ENCODE assay signal across 9 cellular contexts in the genomic region with DNA sequence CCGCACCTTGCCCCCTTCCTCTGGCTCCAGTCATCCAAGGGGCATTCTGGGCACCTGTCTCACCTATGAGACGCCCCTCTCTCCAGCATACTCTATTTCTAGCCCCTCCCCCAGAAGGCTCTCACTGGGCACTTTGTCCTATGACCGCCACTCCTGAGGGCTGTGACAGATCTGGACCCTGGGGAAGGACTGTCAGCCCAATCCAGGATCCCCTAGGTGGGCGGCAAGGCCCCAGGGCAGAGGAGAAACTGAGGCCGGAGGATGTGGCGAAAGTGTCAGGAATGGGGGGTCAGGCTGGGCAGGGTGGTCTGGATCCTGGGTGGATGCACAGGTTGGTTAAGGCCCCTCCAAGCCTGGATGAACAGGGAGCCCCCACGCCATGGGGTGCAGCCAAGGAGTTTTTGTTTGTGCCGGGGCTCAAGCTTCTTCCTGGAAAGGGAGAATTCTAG. TPM values are rescaled to one million over a fixed set of nuclear protein-coding genes. Genes with fewer than 3 reads are reported as not detected.
DNase-seq lines count a peak whose midpoint lies in the region; ATAC-seq and TF ChIP-seq lines count a peak whose summit lies in the region.
"Had no signal": no experiment of that assay in that cellular context is flagged by ENCODE, and none has a peak within 500 bp of the region (broad histone marks: within the 10 kb centered on the region; RNA-seq: fewer than 3 reads in every experiment).

No MANE protein-coding gene starts in this region.

- DNase-seq in AG10803 (ENCODE audit: low read depth) (no peak), HFFc6 (no peak), A172 (ENCODE audit: low spot score) (no peak), NCI-H524 treated with DMSO at 0.1 percent for 48 hours (lab: John Stamatoyannopoulos, UW) (no peak), RWPE1 (ENCODE audit: low spot score) (no peak)
- DNase-seq in naive thymus-derived CD8-positive, alpha-beta T cell: no peak

- no peaks in the 10 kb centered on the region for H3K9me3 Mint-ChIP-seq in HFFc6
- H3K9me3 Mint-ChIP-seq in brain: peaks cover 0 to 2% (median 0%) of the 10 kb centered on the region in 5 experiments
- H3K9me3 Mint-ChIP-seq in naive thymus-derived CD8-positive, alpha-beta T cell: no peaks in the 10 kb centered on the region

- H3K4me1 Mint-ChIP-seq in HFFc6 (ENCODE audit: low read depth): no peaks in the 10 kb centered on the region; the same call in 1 of the 2 replicates
- H3K4me1 Mint-ChIP-seq in brain: peaks cover 11% of the 10 kb centered on the region
- H3K4me1 Mint-ChIP-seq in naive thymus-derived CD8-positive, alpha-beta T cell: peaks cover 0 to 7% (median 3%) of the 10 kb centered on the region in 4 donors

- H3K4me3 ChIP-seq in AG10803 (ENCODE audit: low read length): peak overlapping the region; percentile 73

- no peak overlapping the region for H3K27ac Mint-ChIP-seq in HFFc6
- H3K27ac Mint-ChIP-seq in brain: peak overlapping the region in 3 of 5 experiments; percentile 35 to 90 (median 85)
- H3K27ac Mint-ChIP-seq in naive thymus-derived CD8-positive, alpha-beta T cell: peak overlapping the region in 2 of 10 donors; percentile 8 to 73

- no peaks in the 10 kb centered on the region for H3K36me3 Mint-ChIP-seq in HFFc6 (ENCODE audit: low read depth)
- no peaks in the 10 kb centered on the region for H3K36me3 Mint-ChIP-seq in brain
- peaks cover 0 to 2% (median 0%) of the 10 kb centered on the region in 3 donors for H3K36me3 Mint-ChIP-seq in naive thymus-derived CD8-positive, alpha-beta T cell

- H3K27me3 Mint-ChIP-seq in HFFc6 (ENCODE audit: insufficient read depth): peaks cover 13% of the 10 kb centered on the region
- H3K27me3 Mint-ChIP-seq in brain: peaks cover 29% of the 10 kb centered on the region
- H3K27me3 Mint-ChIP-seq in naive thymus-derived CD8-positive, alpha-beta T cell: peaks cover 3 to 46% (median 19%) of the 10 kb centered on the region in 5 donors

- CTCF ChIA-PET in RWPE1 (lab: Yijun Ruan, JAX): interaction anchor here (0.7 kb wide), 1 partner anchor 133 kb away, joined by 3 read pairs; no protein-coding TSS in a partner anchor

- no peak for TF ChIP-seq CTCF in AG10803 (conservative IDR thresholded peaks at IDR 0.05; ENCODE audit: low read length)
- TF ChIP-seq CTCF in HFFc6 (IDR thresholded peaks at IDR 0.05): no peak
- no peak for TF ChIP-seq CTCF in brain (conservative IDR thresholded peaks at IDR 0.05)
- TF ChIP-seq CTCF in RWPE1 (conservative IDR thresholded peaks at IDR 0.05; ENCODE audit: low read depth): no peak

- H3K27ac ChIP-seq in RWPE1: no peak overlapping the region
- H3K27ac ChIP-seq: ovary had no signal

- peak overlapping the region; percentile 69 for H3K4me3 Mint-ChIP-seq in HFFc6
- H3K4me3 Mint-ChIP-seq in brain: peak overlapping the region; percentile 83 to 87 (median 84)
- H3K4me3 Mint-ChIP-seq in naive thymus-derived CD8-positive, alpha-beta T cell: peak overlapping the region; percentile 64 to 88 (median 73)

- POLR2A ChIA-PET in naive thymus-derived CD8-positive, alpha-beta T cell (lab: Charles Lee): no interaction called here
- POLR2A ChIA-PET in RWPE1 (lab: Yijun Ruan, JAX; ENCODE audit: low non-redundant PET): no interaction called here

- no peak for ATAC-seq in naive thymus-derived CD8-positive, alpha-beta T cell
- ATAC-seq in HG03135 (IDR thresholded peaks at IDR 0.05; ENCODE audit: unreplicated experiment): no peak

RNA-seq across cellular contexts. Expression of gene NAT8L, which starts 16.2 kb away (rescaled TPM):
- total RNA-seq in HFFc6 (2021; fragmentation: NEBNext Ultra II Directional; extraction: Animal tissue kit (Norgen Biotek cat#: 25700)): under 1 TPM in 5 of 6 experiments, not detected in 1; 0.05 to 0.14 (median 0.11) TPM
- polyA plus RNA-seq in brain (ENCODE audit: insufficient read depth, low read depth, low replicate concordance): 36.3 TPM
- total RNA-seq in naive thymus-derived CD8-positive, alpha-beta T cell: under 1 TPM in 1 of 2 experiments, not detected in 1; 0.05 TPM
- not detected for polyA plus RNA-seq in naive thymus-derived CD8-positive, alpha-beta T cell
- 4.8 and 5.5 TPM in 2 replicates for total RNA-seq in A172 (2014; rRNA removed; shearing (Covaris generic))

RNA-seq across cellular contexts. Expression of gene NELFA, which starts 34.2 kb away (rescaled TPM):
- total RNA-seq in HFFc6 (2021; fragmentation: NEBNext Ultra II Directional; extraction: Animal tissue kit (Norgen Biotek cat#: 25700)): 10 to 100 TPM; 19.2 to 21.2 (median 20.2) TPM
- polyA plus RNA-seq in brain (ENCODE audit: insufficient read depth, low read depth, low replicate concordance): 57.1 TPM
- total RNA-seq in naive thymus-derived CD8-positive, alpha-beta T cell: 10 to 100 TPM; 46.1 to 47.9 TPM
- 10 to 100 TPM; 20.1 to 37.8 (median 27.7) TPM for polyA plus RNA-seq in naive thymus-derived CD8-positive, alpha-beta T cell
- total RNA-seq in A172 (2014; rRNA removed; shearing (Covaris generic)): 18.1 and 20.5 TPM in 2 replicates
